8 cellular contexts compared by ENCODE assay signal in the genomic region with DNA sequence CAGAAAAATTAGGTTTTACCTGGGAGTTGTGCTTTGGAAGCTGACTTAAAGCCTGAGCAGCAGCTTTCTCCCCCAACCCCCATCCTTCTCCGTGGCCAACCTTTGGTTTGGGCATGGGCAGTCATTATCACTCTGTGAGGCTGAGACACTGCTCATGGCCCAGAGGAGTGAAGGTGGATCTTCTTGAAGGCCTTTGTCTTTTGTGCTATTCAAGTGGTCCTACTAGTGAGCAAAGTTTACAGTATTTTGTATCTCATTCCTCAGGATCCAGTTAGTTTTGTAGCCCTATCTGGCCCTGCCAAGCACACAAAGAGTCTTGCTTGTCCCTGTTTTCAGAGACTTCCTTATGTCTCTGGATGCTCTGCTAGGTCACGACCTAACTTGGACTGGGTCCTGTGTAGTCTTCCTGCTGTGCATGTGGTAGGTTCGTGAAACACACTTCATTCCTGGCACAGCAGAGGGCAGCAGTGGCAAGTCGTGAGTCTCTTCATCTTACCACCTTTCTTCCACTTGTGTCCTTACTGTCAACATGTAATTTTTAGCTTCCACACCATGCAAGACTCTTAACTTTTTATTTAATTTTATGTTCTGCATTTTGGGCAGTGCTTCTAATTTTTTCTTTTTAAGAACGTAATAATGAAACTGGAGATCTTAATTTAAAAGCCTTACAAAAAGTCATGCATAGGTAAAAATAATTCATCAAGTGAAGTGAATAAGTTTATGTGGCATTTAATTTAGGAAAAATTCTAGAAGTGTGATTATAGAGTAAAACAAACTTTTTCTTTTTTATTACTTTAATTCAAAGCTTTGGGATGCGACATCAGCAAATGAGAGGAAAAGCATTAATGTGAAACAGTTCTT.
DNase-seq lines count a peak whose midpoint lies in the region; ATAC-seq and TF ChIP-seq lines count a peak whose summit lies in the region.

No MANE protein-coding gene starts in this region.

- no peak for DNase-seq in activated CD4-positive, CD25-positive, alpha-beta regulatory T cell treated with anti-CD3 and anti-CD28 coated beads, Interleukin-2, amount 50 U/mL, for 72 hours
- DNase-seq in HAP-1 (ENCODE audit: low spot score in 2 of 2) (peak; percentile 23 to 60), astrocyte of the spinal cord (ENCODE audit: low read depth, low spot score) (peak; percentile 72), iPS-NIHi7 (ENCODE audit: extremely low spot score) (peak; percentile 64)
- peak; percentile 38 for DNase-seq in stimulated activated CD4-positive, alpha-beta T cell treated with anti-CD3 and anti-CD28 coated beads, Interleukin-4, amount 100 ng/mL, for 1 hour

- H3K36me3 ChIP-seq in HAP-1 (replicated peaks): no peaks in the 10 kb centered on the region; the same call in 1 of the 2 replicates
- H3K36me3 ChIP-seq in Loucy (ENCODE audit: insufficient read depth, low read length): peaks cover 23% of the 10 kb centered on the region; the same call in 1 of the 2 replicates

- H3F3A ChIP-seq in Loucy (ENCODE audit: low read depth): no peaks in the 10 kb centered on the region

- H4K20me1 ChIP-seq in Loucy (ENCODE audit: insufficient read depth, low read length, poor library complexity, severe bottlenecking): no peaks in the 10 kb centered on the region

- H3K4me2 ChIP-seq in Loucy (ENCODE audit: low read depth, low read length, poor library complexity, severe bottlenecking): no peak overlapping the region

- H3K4me3 ChIP-seq in HAP-1 (no peak overlapping the region), Loucy (ENCODE audit: low read length, poor library complexity, severe bottlenecking) (no peak overlapping the region), astrocyte of the spinal cord (ENCODE audit: low read depth, low read length) (no peak overlapping the region)

- H3K4me1 ChIP-seq in HAP-1: no peaks in the 10 kb centered on the region
- no peaks in the 10 kb centered on the region for H3K4me1 ChIP-seq in Loucy (ENCODE audit: insufficient read depth, low read length, poor library complexity, severe bottlenecking)

- H3K9me3 ChIP-seq in HAP-1: no peaks in the 10 kb centered on the region
- no peaks in the 10 kb centered on the region for H3K9me3 ChIP-seq in Loucy (ENCODE audit: insufficient read depth, low read depth, low read length)

- peak; percentile 41 to 63 for ATAC-seq in activated CD4-positive, CD25-positive, alpha-beta regulatory T cell treated with anti-CD3 and anti-CD28 coated beads, Interleukin-2, amount 50 U/mL, for 24 hours
- peak; percentile 99 for ATAC-seq in SK-N-SH treated with all-trans-retinoic acid at 6 μM for 48 hours

- H3K27me3 ChIP-seq in HAP-1 (ENCODE audit: low read depth) (no peaks in the 10 kb centered on the region), Loucy (ENCODE audit: insufficient read depth, low read length, poor library complexity, severe bottlenecking) (no peaks in the 10 kb centered on the region)

- no peak overlapping the region for H3K9ac ChIP-seq in Loucy (ENCODE audit: low read depth, low read length, poor library complexity, severe bottlenecking)

- H2AFZ ChIP-seq in Loucy (ENCODE audit: low read length): no peak overlapping the region

- TF ChIP-seq CTCF in Loucy (conservative IDR thresholded peaks at IDR 0.05; ENCODE audit: low read length) (peak; percentile 74), astrocyte of the spinal cord (IDR thresholded peaks at IDR 0.05; ENCODE audit: low read depth, low read length) (peak; percentile 77)

- H3K79me2 ChIP-seq in Loucy (ENCODE audit: insufficient read depth, low read length): no peaks in the 10 kb centered on the region

- H3K9me2 ChIP-seq in Loucy (replicated peaks; ENCODE audit: low read depth, low read length): no peaks in the 10 kb centered on the region

- in situ Hi-C loops in HAP-1 (cut with MboI; ENCODE audit: low sequenced_read_pairs) (no loop called here), astrocyte of the spinal cord (cut with HindIII; ENCODE audit: low sequenced_read_pairs) (no loop called here)

TF ChIP-seq in SK-N-SH treated with all-trans-retinoic acid at 6 μM for 48 hours, 23 proteins besides CTCF, POLR2A, EP300 and RAD21:
- TF ChIP-seq ZFP3 (CRISPR knock-in tag; IDR thresholded peaks at IDR 0.05): no peak
- TF ChIP-seq ESRRG (CRISPR knock-in tag; IDR thresholded peaks at IDR 0.05): no peak
- TF ChIP-seq TSHZ2 (CRISPR knock-in tag; IDR thresholded peaks at IDR 0.05): no peak
- TF ChIP-seq CSDC2 (CRISPR knock-in tag; IDR thresholded peaks at IDR 0.05): no peak
- TF ChIP-seq TCF4 (CRISPR knock-in tag; IDR thresholded peaks at IDR 0.05; ENCODE audit: borderline replicate concordance): no peak
- TF ChIP-seq ZNF8 (CRISPR knock-in tag; IDR thresholded peaks at IDR 0.05): no peak
- TF ChIP-seq ZNF565 (CRISPR knock-in tag; conservative IDR thresholded peaks at IDR 0.05; ENCODE audit: low read depth): no peak
- no peak for TF ChIP-seq GLIS3 (CRISPR knock-in tag; IDR thresholded peaks at IDR 0.05)
- no peak for TF ChIP-seq ARNTL (CRISPR knock-in tag; IDR thresholded peaks at IDR 0.05; ENCODE audit: borderline replicate concordance, low read depth)
- TF ChIP-seq CREB5 (CRISPR knock-in tag; IDR thresholded peaks at IDR 0.05; ENCODE audit: low read depth): no peak
- TF ChIP-seq, protein P1, sequence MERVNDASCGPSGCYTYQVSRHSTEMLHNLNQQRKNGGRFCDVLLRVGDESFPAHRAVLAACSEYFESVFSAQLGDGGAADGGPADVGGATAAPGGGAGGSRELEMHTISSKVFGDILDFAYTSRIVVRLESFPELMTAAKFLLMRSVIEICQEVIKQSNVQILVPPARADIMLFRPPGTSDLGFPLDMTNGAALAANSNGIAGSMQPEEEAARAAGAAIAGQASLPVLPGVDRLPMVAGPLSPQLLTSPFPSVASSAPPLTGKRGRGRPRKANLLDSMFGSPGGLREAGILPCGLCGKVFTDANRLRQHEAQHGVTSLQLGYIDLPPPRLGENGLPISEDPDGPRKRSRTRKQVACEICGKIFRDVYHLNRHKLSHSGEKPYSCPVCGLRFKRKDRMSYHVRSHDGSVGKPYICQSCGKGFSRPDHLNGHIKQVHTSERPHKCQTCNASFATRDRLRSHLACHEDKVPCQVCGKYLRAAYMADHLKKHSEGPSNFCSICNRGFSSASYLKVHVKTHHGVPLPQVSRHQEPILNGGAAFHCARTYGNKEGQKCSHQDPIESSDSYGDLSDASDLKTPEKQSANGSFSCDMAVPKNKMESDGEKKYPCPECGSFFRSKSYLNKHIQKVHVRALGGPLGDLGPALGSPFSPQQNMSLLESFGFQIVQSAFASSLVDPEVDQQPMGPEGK (CRISPR knock-in tag; IDR thresholded peaks at IDR 0.05; ENCODE audit: borderline replicate concordance): no peak
- TF ChIP-seq BACH2 (CRISPR knock-in tag; IDR thresholded peaks at IDR 0.05; ENCODE audit: borderline replicate concordance): no peak
- TF ChIP-seq ZNF70 (CRISPR knock-in tag; IDR thresholded peaks at IDR 0.05): no peak
- no peak for TF ChIP-seq SNAI2 (CRISPR knock-in tag; IDR thresholded peaks at IDR 0.05)
